In the genomic region with DNA sequence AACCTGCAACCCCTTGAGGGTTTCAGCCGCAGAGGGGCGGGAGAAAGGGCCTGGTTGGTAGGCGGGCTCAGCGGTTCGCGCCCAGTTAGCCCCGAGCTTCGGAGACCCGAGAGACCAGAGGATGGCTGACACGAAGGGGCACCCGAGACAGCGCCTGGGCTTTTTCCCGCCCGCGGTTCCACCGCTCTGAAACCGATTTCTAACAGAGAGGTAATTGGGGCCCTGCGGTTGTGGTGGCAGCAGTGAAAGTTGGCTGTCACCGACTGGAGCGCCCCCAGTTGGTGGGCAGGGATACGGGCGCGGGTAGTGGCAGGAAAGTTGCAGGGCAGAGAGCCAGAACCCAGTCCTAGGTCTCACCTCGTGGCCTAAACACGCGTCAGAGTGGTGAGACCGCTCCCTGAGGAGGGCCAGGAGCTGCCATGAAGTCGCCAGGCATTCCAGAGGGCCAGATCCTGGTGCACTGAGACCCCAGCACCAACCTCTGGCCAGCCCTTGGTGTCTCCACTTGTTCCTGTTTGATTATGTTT, we compare ENCODE assay signal across 1 cellular context.
TF ChIP-seq lines count a peak whose summit lies in the region.

No MANE protein-coding gene starts in this region.

TF ChIP-seq in GM12878, 131 proteins besides CTCF, POLR2A, EP300 and RAD21 (continued from another document and continues in another):
- TF ChIP-seq, protein P1, sequence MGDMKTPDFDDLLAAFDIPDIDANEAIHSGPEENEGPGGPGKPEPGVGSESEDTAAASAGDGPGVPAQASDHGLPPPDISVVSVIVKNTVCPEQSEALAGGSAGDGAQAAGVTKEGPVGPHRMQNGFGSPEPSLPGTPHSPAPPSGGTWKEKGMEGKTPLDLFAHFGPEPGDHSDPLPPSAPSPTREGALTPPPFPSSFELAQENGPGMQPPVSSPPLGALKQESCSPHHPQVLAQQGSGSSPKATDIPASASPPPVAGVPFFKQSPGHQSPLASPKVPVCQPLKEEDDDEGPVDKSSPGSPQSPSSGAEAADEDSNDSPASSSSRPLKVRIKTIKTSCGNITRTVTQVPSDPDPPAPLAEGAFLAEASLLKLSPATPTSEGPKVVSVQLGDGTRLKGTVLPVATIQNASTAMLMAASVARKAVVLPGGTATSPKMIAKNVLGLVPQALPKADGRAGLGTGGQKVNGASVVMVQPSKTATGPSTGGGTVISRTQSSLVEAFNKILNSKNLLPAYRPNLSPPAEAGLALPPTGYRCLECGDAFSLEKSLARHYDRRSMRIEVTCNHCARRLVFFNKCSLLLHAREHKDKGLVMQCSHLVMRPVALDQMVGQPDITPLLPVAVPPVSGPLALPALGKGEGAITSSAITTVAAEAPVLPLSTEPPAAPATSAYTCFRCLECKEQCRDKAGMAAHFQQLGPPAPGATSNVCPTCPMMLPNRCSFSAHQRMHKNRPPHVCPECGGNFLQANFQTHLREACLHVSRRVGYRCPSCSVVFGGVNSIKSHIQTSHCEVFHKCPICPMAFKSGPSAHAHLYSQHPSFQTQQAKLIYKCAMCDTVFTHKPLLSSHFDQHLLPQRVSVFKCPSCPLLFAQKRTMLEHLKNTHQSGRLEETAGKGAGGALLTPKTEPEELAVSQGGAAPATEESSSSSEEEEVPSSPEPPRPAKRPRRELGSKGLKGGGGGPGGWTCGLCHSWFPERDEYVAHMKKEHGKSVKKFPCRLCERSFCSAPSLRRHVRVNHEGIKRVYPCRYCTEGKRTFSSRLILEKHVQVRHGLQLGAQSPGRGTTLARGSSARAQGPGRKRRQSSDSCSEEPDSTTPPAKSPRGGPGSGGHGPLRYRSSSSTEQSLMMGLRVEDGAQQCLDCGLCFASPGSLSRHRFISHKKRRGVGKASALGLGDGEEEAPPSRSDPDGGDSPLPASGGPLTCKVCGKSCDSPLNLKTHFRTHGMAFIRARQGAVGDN (IDR thresholded peaks at IDR 0.05): no peak
- peak; percentile 71 for TF ChIP-seq LARP7 (IDR thresholded peaks at IDR 0.05)
- no peak for TF ChIP-seq SREBF1 (IDR thresholded peaks at IDR 0.05; ENCODE audit: low read length)
- TF ChIP-seq FOS (IDR thresholded peaks at IDR 0.05; ENCODE audit: borderline replicate concordance, extremely low read depth, insufficient read length): no peak
- no peak for TF ChIP-seq GABPA (IDR thresholded peaks at IDR 0.05; ENCODE audit: low read depth)
- TF ChIP-seq DPF2 (IDR thresholded peaks at IDR 0.05): peak; percentile 91
- TF ChIP-seq JUNB (IDR thresholded peaks at IDR 0.05): no peak
- TF ChIP-seq RCOR1 (conservative IDR thresholded peaks at IDR 0.05; ENCODE audit: low read depth, low read length): no peak
- no peak for TF ChIP-seq CEBPB (IDR thresholded peaks at IDR 0.05; ENCODE audit: borderline replicate concordance in 1 of 2, low read depth in 2 of 2, low read length in 2 of 2)
- TF ChIP-seq MTA3 (IDR thresholded peaks at IDR 0.05; ENCODE audit: borderline replicate concordance, low read length): peak; percentile 58; the same call in 1 of the 2 replicates
- no peak for TF ChIP-seq ASH2L (IDR thresholded peaks at IDR 0.05; ENCODE audit: borderline replicate concordance, low read depth)
- TF ChIP-seq HDAC6 (IDR thresholded peaks at IDR 0.05; ENCODE audit: unreplicated experiment): no peak
- TF ChIP-seq SIX5 (IDR thresholded peaks at IDR 0.05; ENCODE audit: low read depth, low read length, severe bottlenecking): no peak
- 0 out of 2 replicates have a peak, but pooled peaks have one; percentile 35 for TF ChIP-seq POLR2AphosphoS5 (IDR thresholded peaks at IDR 0.05; ENCODE audit: low read length)
- peak; percentile 40; the same call in 1 of the 2 replicates for TF ChIP-seq ATF7 (IDR thresholded peaks at IDR 0.05; ENCODE audit: low read depth)
- no peak for TF ChIP-seq SUPT20H (IDR thresholded peaks at IDR 0.05; ENCODE audit: borderline replicate concordance, control insufficient read depth, low read depth, low read length)
- peak; percentile 52; the same call in 1 of the 2 replicates for TF ChIP-seq STAT1 (conservative IDR thresholded peaks at IDR 0.05)
- TF ChIP-seq IRF4 (IDR thresholded peaks at IDR 0.05; ENCODE audit: low read depth, low read length): no peak; the same call in 1 of the 2 replicates
- TF ChIP-seq SREBF2 (IDR thresholded peaks at IDR 0.05; ENCODE audit: low read length): no peak
- TF ChIP-seq EGR1 (IDR thresholded peaks at IDR 0.05; ENCODE audit: borderline replicate concordance in 1 of 2, low read depth in 2 of 2, low read length in 2 of 2): no peak
- no peak for TF ChIP-seq KDM1A (IDR thresholded peaks at IDR 0.05; ENCODE audit: borderline replicate concordance)
- TF ChIP-seq, protein P2, sequence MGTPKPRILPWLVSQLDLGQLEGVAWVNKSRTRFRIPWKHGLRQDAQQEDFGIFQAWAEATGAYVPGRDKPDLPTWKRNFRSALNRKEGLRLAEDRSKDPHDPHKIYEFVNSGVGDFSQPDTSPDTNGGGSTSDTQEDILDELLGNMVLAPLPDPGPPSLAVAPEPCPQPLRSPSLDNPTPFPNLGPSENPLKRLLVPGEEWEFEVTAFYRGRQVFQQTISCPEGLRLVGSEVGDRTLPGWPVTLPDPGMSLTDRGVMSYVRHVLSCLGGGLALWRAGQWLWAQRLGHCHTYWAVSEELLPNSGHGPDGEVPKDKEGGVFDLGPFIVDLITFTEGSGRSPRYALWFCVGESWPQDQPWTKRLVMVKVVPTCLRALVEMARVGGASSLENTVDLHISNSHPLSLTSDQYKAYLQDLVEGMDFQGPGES (IDR thresholded peaks at IDR 0.05): no peak
- TF ChIP-seq, protein P3, sequence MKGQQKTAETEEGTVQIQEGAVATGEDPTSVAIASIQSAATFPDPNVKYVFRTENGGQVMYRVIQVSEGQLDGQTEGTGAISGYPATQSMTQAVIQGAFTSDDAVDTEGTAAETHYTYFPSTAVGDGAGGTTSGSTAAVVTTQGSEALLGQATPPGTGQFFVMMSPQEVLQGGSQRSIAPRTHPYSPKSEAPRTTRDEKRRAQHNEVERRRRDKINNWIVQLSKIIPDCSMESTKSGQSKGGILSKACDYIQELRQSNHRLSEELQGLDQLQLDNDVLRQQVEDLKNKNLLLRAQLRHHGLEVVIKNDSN (IDR thresholded peaks at IDR 0.05; ENCODE audit: borderline replicate concordance, extremely low read length, insufficient read depth, low read depth, low read length): no peak
- no peak for TF ChIP-seq ZZZ3 (IDR thresholded peaks at IDR 0.05; ENCODE audit: control insufficient read depth, insufficient read length, low read depth)
- TF ChIP-seq, protein P4, sequence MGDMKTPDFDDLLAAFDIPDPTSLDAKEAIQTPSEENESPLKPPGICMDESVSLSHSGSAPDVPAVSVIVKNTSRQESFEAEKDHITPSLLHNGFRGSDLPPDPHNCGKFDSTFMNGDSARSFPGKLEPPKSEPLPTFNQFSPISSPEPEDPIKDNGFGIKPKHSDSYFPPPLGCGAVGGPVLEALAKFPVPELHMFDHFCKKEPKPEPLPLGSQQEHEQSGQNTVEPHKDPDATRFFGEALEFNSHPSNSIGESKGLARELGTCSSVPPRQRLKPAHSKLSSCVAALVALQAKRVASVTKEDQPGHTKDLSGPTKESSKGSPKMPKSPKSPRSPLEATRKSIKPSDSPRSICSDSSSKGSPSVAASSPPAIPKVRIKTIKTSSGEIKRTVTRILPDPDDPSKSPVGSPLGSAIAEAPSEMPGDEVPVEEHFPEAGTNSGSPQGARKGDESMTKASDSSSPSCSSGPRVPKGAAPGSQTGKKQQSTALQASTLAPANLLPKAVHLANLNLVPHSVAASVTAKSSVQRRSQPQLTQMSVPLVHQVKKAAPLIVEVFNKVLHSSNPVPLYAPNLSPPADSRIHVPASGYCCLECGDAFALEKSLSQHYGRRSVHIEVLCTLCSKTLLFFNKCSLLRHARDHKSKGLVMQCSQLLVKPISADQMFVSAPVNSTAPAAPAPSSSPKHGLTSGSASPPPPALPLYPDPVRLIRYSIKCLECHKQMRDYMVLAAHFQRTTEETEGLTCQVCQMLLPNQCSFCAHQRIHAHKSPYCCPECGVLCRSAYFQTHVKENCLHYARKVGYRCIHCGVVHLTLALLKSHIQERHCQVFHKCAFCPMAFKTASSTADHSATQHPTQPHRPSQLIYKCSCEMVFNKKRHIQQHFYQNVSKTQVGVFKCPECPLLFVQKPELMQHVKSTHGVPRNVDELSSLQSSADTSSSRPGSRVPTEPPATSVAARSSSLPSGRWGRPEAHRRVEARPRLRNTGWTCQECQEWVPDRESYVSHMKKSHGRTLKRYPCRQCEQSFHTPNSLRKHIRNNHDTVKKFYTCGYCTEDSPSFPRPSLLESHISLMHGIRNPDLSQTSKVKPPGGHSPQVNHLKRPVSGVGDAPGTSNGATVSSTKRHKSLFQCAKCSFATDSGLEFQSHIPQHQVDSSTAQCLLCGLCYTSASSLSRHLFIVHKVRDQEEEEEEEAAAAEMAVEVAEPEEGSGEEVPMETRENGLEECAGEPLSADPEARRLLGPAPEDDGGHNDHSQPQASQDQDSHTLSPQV (IDR thresholded peaks at IDR 0.05): no peak
- peak; percentile 60 for TF ChIP-seq ZNF207 (IDR thresholded peaks at IDR 0.05; ENCODE audit: borderline replicate concordance)
- peak in 1 of 2 experiments; percentile 48; a peak in 1 of 4 replicates for TF ChIP-seq ETV6 (conservative IDR thresholded peaks at IDR 0.05 in 1 of 2, IDR thresholded peaks at IDR 0.05 in 1 of 2; ENCODE audit: borderline replicate concordance in 1 of 2, low read depth in 1 of 2)
- TF ChIP-seq, protein P5, sequence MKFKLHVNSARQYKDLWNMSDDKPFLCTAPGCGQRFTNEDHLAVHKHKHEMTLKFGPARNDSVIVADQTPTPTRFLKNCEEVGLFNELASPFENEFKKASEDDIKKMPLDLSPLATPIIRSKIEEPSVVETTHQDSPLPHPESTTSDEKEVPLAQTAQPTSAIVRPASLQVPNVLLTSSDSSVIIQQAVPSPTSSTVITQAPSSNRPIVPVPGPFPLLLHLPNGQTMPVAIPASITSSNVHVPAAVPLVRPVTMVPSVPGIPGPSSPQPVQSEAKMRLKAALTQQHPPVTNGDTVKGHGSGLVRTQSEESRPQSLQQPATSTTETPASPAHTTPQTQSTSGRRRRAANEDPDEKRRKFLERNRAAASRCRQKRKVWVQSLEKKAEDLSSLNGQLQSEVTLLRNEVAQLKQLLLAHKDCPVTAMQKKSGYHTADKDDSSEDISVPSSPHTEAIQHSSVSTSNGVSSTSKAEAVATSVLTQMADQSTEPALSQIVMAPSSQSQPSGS (IDR thresholded peaks at IDR 0.05; ENCODE audit: low read length): 0 out of 2 replicates have a peak, but pooled peaks have one; percentile 19
- no peak for TF ChIP-seq EZH2 (IDR thresholded peaks at IDR 0.05; ENCODE audit: borderline replicate concordance, control insufficient read depth, low read depth, low read length)
- no peak for TF ChIP-seq NFXL1 (IDR thresholded peaks at IDR 0.05; ENCODE audit: borderline replicate concordance)
- peak; percentile 95 for TF ChIP-seq NBN (IDR thresholded peaks at IDR 0.05)
- no peak; the same call in 1 of the 2 replicates for TF ChIP-seq ZNF24 (IDR thresholded peaks at IDR 0.05)
- TF ChIP-seq IKZF1 (conservative IDR thresholded peaks at IDR 0.05): peak; percentile 92
- no peak for TF ChIP-seq STAT3 (IDR thresholded peaks at IDR 0.05; ENCODE audit: low read depth, low read length)
- TF ChIP-seq SUZ12 (IDR thresholded peaks at IDR 0.05; ENCODE audit: unreplicated experiment): no peak
- TF ChIP-seq, protein P6, sequence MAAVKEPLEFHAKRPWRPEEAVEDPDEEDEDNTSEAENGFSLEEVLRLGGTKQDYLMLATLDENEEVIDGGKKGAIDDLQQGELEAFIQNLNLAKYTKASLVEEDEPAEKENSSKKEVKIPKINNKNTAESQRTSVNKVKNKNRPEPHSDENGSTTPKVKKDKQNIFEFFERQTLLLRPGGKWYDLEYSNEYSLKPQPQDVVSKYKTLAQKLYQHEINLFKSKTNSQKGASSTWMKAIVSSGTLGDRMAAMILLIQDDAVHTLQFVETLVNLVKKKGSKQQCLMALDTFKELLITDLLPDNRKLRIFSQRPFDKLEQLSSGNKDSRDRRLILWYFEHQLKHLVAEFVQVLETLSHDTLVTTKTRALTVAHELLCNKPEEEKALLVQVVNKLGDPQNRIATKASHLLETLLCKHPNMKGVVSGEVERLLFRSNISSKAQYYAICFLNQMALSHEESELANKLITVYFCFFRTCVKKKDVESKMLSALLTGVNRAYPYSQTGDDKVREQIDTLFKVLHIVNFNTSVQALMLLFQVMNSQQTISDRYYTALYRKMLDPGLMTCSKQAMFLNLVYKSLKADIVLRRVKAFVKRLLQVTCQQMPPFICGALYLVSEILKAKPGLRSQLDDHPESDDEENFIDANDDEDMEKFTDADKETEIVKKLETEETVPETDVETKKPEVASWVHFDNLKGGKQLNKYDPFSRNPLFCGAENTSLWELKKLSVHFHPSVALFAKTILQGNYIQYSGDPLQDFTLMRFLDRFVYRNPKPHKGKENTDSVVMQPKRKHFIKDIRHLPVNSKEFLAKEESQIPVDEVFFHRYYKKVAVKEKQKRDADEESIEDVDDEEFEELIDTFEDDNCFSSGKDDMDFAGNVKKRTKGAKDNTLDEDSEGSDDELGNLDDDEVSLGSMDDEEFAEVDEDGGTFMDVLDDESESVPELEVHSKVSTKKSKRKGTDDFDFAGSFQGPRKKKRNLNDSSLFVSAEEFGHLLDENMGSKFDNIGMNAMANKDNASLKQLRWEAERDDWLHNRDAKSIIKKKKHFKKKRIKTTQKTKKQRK (IDR thresholded peaks at IDR 0.05; ENCODE audit: low read depth, low read length): no peak
- TF ChIP-seq FOXM1 (IDR thresholded peaks at IDR 0.05; ENCODE audit: low read depth, low read length): peak; percentile 75; the same call in 1 of the 2 replicates
- TF ChIP-seq CHD4 (IDR thresholded peaks at IDR 0.05): no peak
- no peak for TF ChIP-seq SP1 (IDR thresholded peaks at IDR 0.05; ENCODE audit: low read depth, low read length)
- peak; percentile 96; the same call in 1 of the 2 replicates for TF ChIP-seq CBFB (IDR thresholded peaks at IDR 0.05; ENCODE audit: low read depth)
- TF ChIP-seq, protein P7, sequence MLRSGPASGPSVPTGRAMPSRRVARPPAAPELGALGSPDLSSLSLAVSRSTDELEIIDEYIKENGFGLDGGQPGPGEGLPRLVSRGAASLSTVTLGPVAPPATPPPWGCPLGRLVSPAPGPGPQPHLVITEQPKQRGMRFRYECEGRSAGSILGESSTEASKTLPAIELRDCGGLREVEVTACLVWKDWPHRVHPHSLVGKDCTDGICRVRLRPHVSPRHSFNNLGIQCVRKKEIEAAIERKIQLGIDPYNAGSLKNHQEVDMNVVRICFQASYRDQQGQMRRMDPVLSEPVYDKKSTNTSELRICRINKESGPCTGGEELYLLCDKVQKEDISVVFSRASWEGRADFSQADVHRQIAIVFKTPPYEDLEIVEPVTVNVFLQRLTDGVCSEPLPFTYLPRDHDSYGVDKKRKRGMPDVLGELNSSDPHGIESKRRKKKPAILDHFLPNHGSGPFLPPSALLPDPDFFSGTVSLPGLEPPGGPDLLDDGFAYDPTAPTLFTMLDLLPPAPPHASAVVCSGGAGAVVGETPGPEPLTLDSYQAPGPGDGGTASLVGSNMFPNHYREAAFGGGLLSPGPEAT (IDR thresholded peaks at IDR 0.05; ENCODE audit: low read depth): peak; percentile 71; the same call in 1 of the 2 replicates
- TF ChIP-seq HDGF (IDR thresholded peaks at IDR 0.05): 0 out of 2 replicates have a peak, but pooled peaks have one; percentile 19
- TF ChIP-seq SMC3 (IDR thresholded peaks at IDR 0.05; ENCODE audit: borderline replicate concordance, low read length): no peak; the same call in 1 of the 2 replicates
- no peak for TF ChIP-seq CHD2 (IDR thresholded peaks at IDR 0.05; ENCODE audit: borderline replicate concordance, low read depth, low read length)
